ENCODE assay signal across 20 cellular contexts in genomic region chr6:161268526-161269210, GRCh38. TPM values are rescaled to one million over a fixed set of nuclear protein-coding genes. Genes with fewer than 3 reads are reported as not detected.
DNase-seq lines count a peak whose midpoint lies in the region; ATAC-seq, FAIRE-seq and TF ChIP-seq lines count a peak whose summit lies in the region.
"Had no signal": no experiment of that assay in that cellular context is flagged by ENCODE, and none has a peak within 500 bp of the region (broad histone marks: within the 10 kb centered on the region; RNA-seq: fewer than 3 reads in every experiment).

No MANE protein-coding gene starts in this region.

- H3K4me3 ChIP-seq in GM23338 (no peak overlapping the region), PC-3 (ENCODE audit: low read length) (no peak overlapping the region), K562 (no peak overlapping the region), mesendoderm (ENCODE audit: low read length) (no peak overlapping the region)
- H3K4me3 ChIP-seq: GM23248 had no signal

- no peak overlapping the region for H4K5ac ChIP-seq in mesendoderm (ENCODE audit: low read length)

- H4K20me1 ChIP-seq in GM23338 (replicated peaks; ENCODE audit: insufficient read depth) (peaks cover 27% of the 10 kb centered on the region), PC-3 (ENCODE audit: low read length) (peaks cover 9% of the 10 kb centered on the region; the same call in 1 of the 2 replicates), K562 (replicated peaks; ENCODE audit: control insufficient read depth, insufficient read depth, low read length) (no peaks in the 10 kb centered on the region)

- no peak for TF ChIP-seq POLR2A in K562 (conservative IDR thresholded peaks at IDR 0.05)

- H4K8ac ChIP-seq in mesendoderm (ENCODE audit: low read depth, low read length): no peak overlapping the region

- DNase-seq in GM23338 (ENCODE audit: low spot score) (peak; percentile 14), PC-3 (peak; percentile 4), K562 (ENCODE audit: extremely low read depth in 1 of 4, low spot score in 3 of 4) (peak in 3 of 4 experiments; percentile 37 to 78 (median 65)), mesendoderm (peak; percentile 31), C1 segment of cervical spinal cord (lab: John Stamatoyannopoulos, UW) (no peak)
- DNase-seq: BE2C; Calu3; CD8-positive, alpha-beta T cell; GM23248; NCI-H1417 treated with DMSO at 0.1 percent for 48 hours; NCI-H187 treated with DMSO at 0.1 percent for 48 hours; NCI-H2171 treated with DMSO at 0.1 percent for 48 hours; Right ventricle myocardium superior had no signal

- peaks cover 27% of the 10 kb centered on the region for H3K4me1 ChIP-seq in GM23338 (ENCODE audit: insufficient read depth)
- H3K4me1 ChIP-seq in PC-3 (ENCODE audit: insufficient read depth, low read length): peaks cover 20% of the 10 kb centered on the region
- peaks cover 21 to 36% of the 10 kb centered on the region in 2 experiments for H3K4me1 ChIP-seq in K562 (replicated peaks in 1 of 2; ENCODE audit: control insufficient read depth in 2 of 2, insufficient read depth in 2 of 2, low read length in 2 of 2)
- H3K4me1 ChIP-seq in mesendoderm (ENCODE audit: control insufficient read depth, low read depth, low read length): peaks cover 14% of the 10 kb centered on the region

- H3K23ac ChIP-seq in mesendoderm (ENCODE audit: low read length): no peak overlapping the region

- H3K79me1 ChIP-seq in mesendoderm (ENCODE audit: low read length): peaks cover 31% of the 10 kb centered on the region

- no peak overlapping the region for H2AK5ac ChIP-seq in mesendoderm (ENCODE audit: low read length)

- peak; percentile 75 for FAIRE-seq in K562 (lab: Jason Lieb, UNC)
- FAIRE-seq: A204.1, GM12891, GM19239, RCC 7860 had no signal

- no TSS peak for BruUV-seq in PC-3 (replicated peaks; lab: Mats Ljungman, UMichigan)
- BruUV-seq in K562 (replicated peaks; lab: Mats Ljungman, UMichigan): no TSS peak

- H3K9me1 ChIP-seq in K562 (ENCODE audit: control insufficient read depth, insufficient read depth, low read length): no peaks in the 10 kb centered on the region

- CTCF ChIA-PET in PC-3 (lab: Charles Lee) (no interaction called here), K562 (lab: Yijun Ruan, JAX; ENCODE audit: low intra/inter-chr PET ratio) (no interaction called here)

- no peak overlapping the region for H3K18ac ChIP-seq in mesendoderm (ENCODE audit: low read length)

- H3K4me1 Mint-ChIP-seq in GM23338: peaks cover 47% of the 10 kb centered on the region

- H3K36me3 ChIP-seq in GM23338 (ENCODE audit: insufficient read depth): no peaks in the 10 kb centered on the region
- no peaks in the 10 kb centered on the region for H3K36me3 ChIP-seq in PC-3 (ENCODE audit: low read depth, low read length)
- no peaks in the 10 kb centered on the region; the same call in 2 of the 3 replicates for H3K36me3 ChIP-seq in K562 (ENCODE audit: control insufficient read depth, insufficient read depth, low read length)
- H3K36me3 ChIP-seq in mesendoderm (ENCODE audit: control insufficient read depth, insufficient read depth, low read length): no peaks in the 10 kb centered on the region
- H3K36me3 ChIP-seq: BE2C had no signal

- H3K79me2 ChIP-seq in GM23338 (replicated peaks; ENCODE audit: insufficient read depth) (peaks cover 89% of the 10 kb centered on the region), PC-3 (ENCODE audit: low read length) (peaks cover 26% of the 10 kb centered on the region), K562 (ENCODE audit: control insufficient read depth, insufficient read depth, low read length) (peaks cover 21% of the 10 kb centered on the region), mesendoderm (ENCODE audit: control insufficient read depth, insufficient read depth, low read length) (peaks cover 64% of the 10 kb centered on the region)

- no peak overlapping the region for H2BK120ac ChIP-seq in mesendoderm (ENCODE audit: low read depth, low read length)

- peak in 1 of 2 experiments; percentile 45; a peak in 2 of 4 replicates for TF ChIP-seq RAD21 in K562 (CRISPR knock-in tag; conservative IDR thresholded peaks at IDR 0.05 in 1 of 2, IDR thresholded peaks at IDR 0.05 in 1 of 2)

- H3K27ac Mint-ChIP-seq in GM23338: peak overlapping the region; percentile 86
- H3K27ac Mint-ChIP-seq: CD8-positive, alpha-beta T cell had no signal

- H3K36me3 Mint-ChIP-seq in GM23338 (ENCODE audit: low read depth): peaks cover 23% of the 10 kb centered on the region
- H3K36me3 Mint-ChIP-seq: CD8-positive, alpha-beta T cell had no signal

- peaks cover 2% of the 10 kb centered on the region for H3K27me3 Mint-ChIP-seq in GM23338 (ENCODE audit: insufficient read depth, low read depth, poor library complexity)

- no peak overlapping the region for H3K27ac ChIP-seq in GM23338 (ENCODE audit: low read depth)
- H3K27ac ChIP-seq in PC-3 (ENCODE audit: low read length): no peak overlapping the region
- peak overlapping the region; percentile 67 for H3K27ac ChIP-seq in K562 (ENCODE audit: extremely low read depth, low read depth, low read length)
- no peak overlapping the region for H3K27ac ChIP-seq in mesendoderm (ENCODE audit: low read depth, low read length)
- H3K27ac ChIP-seq: GM23248 had no signal

- 0 out of 4 replicates have a peak, but pooled peaks of 1 of the 2 experiments have one; percentile 7 for TF ChIP-seq CTCF in GM23338 (conservative IDR thresholded peaks at IDR 0.05; ENCODE audit: low read depth in 2 of 2)
- TF ChIP-seq CTCF in PC-3 (conservative IDR thresholded peaks at IDR 0.05; ENCODE audit: low read depth, low read length): 0 out of 2 replicates have a peak, but pooled peaks have one; percentile 15
- peak in 2 of 3 experiments; percentile 19 to 47; a peak in 2 of 6 replicates for TF ChIP-seq CTCF in K562 (IDR thresholded peaks at IDR 0.05 in 2 of 3, conservative IDR thresholded peaks at IDR 0.05 in 1 of 3; ENCODE audit: insufficient read depth in 2 of 3, low read depth in 1 of 3, low read length in 3 of 3)

- 19% methylated on average over 7 of the region's 7 CpGs for WGBS in K562 (ENCODE audit: insufficient coverage, low coverage, missing lambda C conversion rate)
- no CpG with 5 or more reads among the region's 7 CpGs for WGBS in mesendoderm (ENCODE audit: extremely low coverage, insufficient coverage, low lambda C conversion rate)

- no peak overlapping the region for H3K56ac ChIP-seq in mesendoderm (ENCODE audit: low read length)

- intact Hi-C loops in PC-3 (cut with micrococcal nuclease) (no loop called here), K562 (cut with micrococcal nuclease) (loop anchor here (2.0 to 5.0 kb wide), 2 partner anchors 14 to 116 kb away; no protein-coding TSS in a partner anchor)

- no peaks in the 10 kb centered on the region for H3K27me3 ChIP-seq in GM23338 (ENCODE audit: insufficient read depth)
- no peaks in the 10 kb centered on the region for H3K27me3 ChIP-seq in PC-3 (ENCODE audit: low read length)
- H3K27me3 ChIP-seq in K562 (ENCODE audit: control insufficient read depth in 2 of 2, insufficient read depth in 2 of 2, low read length in 2 of 2): no peaks in the 10 kb centered on the region
- no peaks in the 10 kb centered on the region for H3K27me3 ChIP-seq in mesendoderm (ENCODE audit: insufficient read depth, low read length, poor library complexity)
- H3K27me3 ChIP-seq: BE2C had no signal

- H3K9me3 ChIP-seq in PC-3 (ENCODE audit: low read length) (no peaks in the 10 kb centered on the region), K562 (replicated peaks; ENCODE audit: control insufficient read depth, insufficient read depth, low read depth, low read length) (no peaks in the 10 kb centered on the region)
- H3K9me3 ChIP-seq: BE2C had no signal

- H3K9me3 Mint-ChIP-seq in GM23338: no peaks in the 10 kb centered on the region
- H3K9me3 Mint-ChIP-seq: CD8-positive, alpha-beta T cell had no signal

- in situ Hi-C loops in K562 (cut with MboI): no loop called here

- no peak overlapping the region for H2BK5ac ChIP-seq in mesendoderm (ENCODE audit: low read length)

- H2AFZ ChIP-seq in GM23338: no peak overlapping the region
- H2AFZ ChIP-seq in PC-3 (ENCODE audit: low read length): no peak overlapping the region
- peak overlapping the region; percentile 81 for H2AFZ ChIP-seq in K562 (ENCODE audit: low read depth, low read length)
- H2AFZ ChIP-seq: GM23248 had no signal

- H3K9ac ChIP-seq in PC-3 (ENCODE audit: low read length) (no peak overlapping the region), K562 (ENCODE audit: insufficient read depth in 1 of 2, low read depth in 2 of 2, low read length in 2 of 2) (peak overlapping the region in 1 of 2 experiments; percentile 42; a peak in 2 of 4 replicates), mesendoderm (ENCODE audit: low read length) (no peak overlapping the region)
- H3K9ac ChIP-seq: GM23248 had no signal

- H3K4me2 ChIP-seq in GM23338: peak overlapping the region; percentile 21; the same call in 1 of the 2 replicates
- no peak overlapping the region for H3K4me2 ChIP-seq in PC-3 (ENCODE audit: low read length)
- peak overlapping the region; percentile 43 for H3K4me2 ChIP-seq in K562 (ENCODE audit: insufficient read depth, low read length)
- no peak overlapping the region for H3K4me2 ChIP-seq in mesendoderm (ENCODE audit: low read length)

- H3F3A ChIP-seq in GM23338 (replicated peaks; ENCODE audit: low read depth) (no peaks in the 10 kb centered on the region), PC-3 (ENCODE audit: low read length, unreplicated experiment) (no peaks in the 10 kb centered on the region)

- POLR2A ChIA-PET in PC-3 (lab: Charles Lee; ENCODE audit: unreplicated experiment): no interaction called here
- POLR2A ChIA-PET in K562 (lab: Yijun Ruan, JAX): interaction anchor here (0.6 to 3.0 kb wide), 6 partner anchors 11 to 50 kb away, joined by 3 to 14 read pairs (median 3); no protein-coding TSS in a partner anchor

- H3K9me2 ChIP-seq in GM23338 (ENCODE audit: insufficient read depth) (no peaks in the 10 kb centered on the region), PC-3 (replicated peaks; ENCODE audit: low read length) (no peaks in the 10 kb centered on the region)

- H3K4ac ChIP-seq in mesendoderm (ENCODE audit: low read depth, low read length): no peak overlapping the region

- no peak overlapping the region for H2BK15ac ChIP-seq in mesendoderm (replicated peaks; ENCODE audit: low read depth)

- TF ChIP-seq EP300 in K562 (IDR thresholded peaks at IDR 0.05; ENCODE audit: low read length): no peak; the same call in 1 of the 2 replicates

- H3K4me3 Mint-ChIP-seq in GM23338: no peak overlapping the region
- H3K4me3 Mint-ChIP-seq: CD8-positive, alpha-beta T cell had no signal

- ATAC-seq in GM23338: no peak
- ATAC-seq in PC-3: no peak
- peak; percentile 68 for ATAC-seq in K562
- no peak for ATAC-seq in HG03280 (IDR thresholded peaks at IDR 0.05; ENCODE audit: unreplicated experiment)
- no peak for ATAC-seq in esophagus mucosa
- no peak for ATAC-seq in GM21786 (IDR thresholded peaks at IDR 0.05; ENCODE audit: unreplicated experiment)
- ATAC-seq: CD8-positive, alpha-beta T cell had no signal

RNA-seq across cellular contexts. Expression of gene AGPAT4, which starts 5.2 kb away (rescaled TPM):
- total RNA-seq in GM23338 (2014; rRNA removed; shearing (Covaris generic)): 18.3 and 19.3 TPM in 2 replicates
- polyA plus RNA-seq in GM23338 (2016; fragmentation: Nextera tagmentation; extraction: Ambion mirVana) (7.0 and 8.9 TPM in 2 replicates), K562 (2011; rRNA removed) (15.0 and 17.0 TPM in 2 replicates), K562 (2014; fragmentation: Illumina TruSeq; extraction: Trizol) (5.6 and 5.7 TPM in 2 replicates), K562 (2014; fragmentation: Nextera tagmentation; extraction: Ambion mirVana) (1 to 10 TPM; 2.2 to 3.4 TPM), K562 (2014; rRNA removed) (7.2 and 7.3 TPM in 2 replicates)
- total RNA-seq in PC-3 (2014; rRNA removed) (3.8 and 3.9 TPM in 2 replicates), K562 (2014; rRNA removed) (4.5 and 6.7 TPM in 2 replicates), K562 (2014; rRNA removed; fragmentation: Illumina TruSeq; extraction: Trizol) (7.1 and 7.9 TPM in 2 replicates), K562 (2015; rRNA removed; fragmentation: Illumina TruSeq; extraction: Trizol) (5.0 and 5.6 TPM in 2 replicates), K562 (2021) (9.2 and 9.7 TPM in 2 replicates), esophagus mucosa (9.6 TPM)
- total RNA-seq in K562 (2011; cell fraction: chromatin; rRNA removed; ENCODE audit: low replicate concordance): 90.5 and 109 TPM in 2 replicates
- total RNA-seq in K562 (2011; cell fraction: nucleolus; rRNA removed): 65.2 and 67.4 TPM in 2 replicates
- total RNA-seq in K562 (2011; cell fraction: nucleoplasm; rRNA removed): 60.1 and 75.0 TPM in 2 replicates
- 9.2 and 14.2 TPM in 2 replicates for polyA plus RNA-seq in K562 (2011; cell fraction: cytosol; rRNA removed)
- 62.4 and 68.7 TPM in 2 replicates for polyA plus RNA-seq in K562 (2011; cell fraction: nucleus; rRNA removed)
- 5.3 and 8.6 TPM in 2 replicates for polyA plus RNA-seq in K562 (2012)
- 31.8 and 34.7 TPM in 2 replicates for polyA minus RNA-seq in K562 (2011; rRNA and poly(A)+ RNA removed)
- polyA minus RNA-seq in K562 (2011; cell fraction: cytosol; rRNA and poly(A)+ RNA removed): 6.3 and 8.8 TPM in 2 replicates
- polyA minus RNA-seq in K562 (2011; cell fraction: nucleus; rRNA and poly(A)+ RNA removed): 36.2 and 58.6 TPM in 2 replicates
- polyA plus RNA-seq in mesendoderm (2013, experiment 1 of 2): 12.2 TPM
- polyA plus RNA-seq in mesendoderm (2013, experiment 2 of 2): 10.8 TPM

Comparison
In these comparisons a context has a peak if more than half of its experiments do, and no peak if none do; other contexts are left out.
1. DNase-seq: peak in GM23338 (single experiment), PC-3 (single experiment), K562 (3 of 4) and mesendoderm (single experiment); none in C1 segment of cervical spinal cord (0 of 14).
2. H3K4me2 ChIP-seq: peak in GM23338 (single experiment) and K562 (single experiment); none in PC-3 (single experiment) and mesendoderm (single experiment).